ENCODE assay signal across 19 cellular contexts in the genomic region with DNA sequence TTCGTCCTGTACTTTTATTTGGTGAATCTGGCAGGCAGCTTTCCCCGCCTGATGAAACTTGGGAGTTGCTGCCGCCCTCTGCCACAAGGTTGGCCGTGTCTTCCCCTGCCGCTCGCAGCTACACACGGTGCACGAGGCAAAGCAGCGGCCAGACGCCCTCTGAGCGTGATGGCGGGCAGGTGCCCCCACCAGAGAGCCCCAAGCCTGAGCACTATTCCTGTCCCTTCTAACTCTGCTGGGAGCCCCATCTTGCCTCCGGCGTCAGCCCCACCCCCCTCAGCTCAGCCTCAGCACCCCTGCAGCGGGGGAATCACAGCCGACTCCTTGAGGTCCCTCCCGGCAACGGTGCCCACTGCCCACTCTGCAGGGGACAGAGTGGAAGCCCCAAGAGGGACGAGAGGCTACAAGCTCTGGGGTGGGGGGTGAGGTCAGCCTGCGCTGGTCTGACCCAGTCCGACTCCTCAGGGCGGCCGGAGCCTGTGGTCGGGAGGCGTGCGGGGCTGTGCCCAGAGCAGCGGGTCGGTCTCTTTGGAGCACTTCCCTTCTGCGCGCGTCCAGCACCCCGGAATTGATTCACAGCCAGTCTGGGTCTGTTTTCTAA. TPM values are rescaled to one million over a fixed set of nuclear protein-coding genes. Genes with fewer than 3 reads are reported as not detected.
A peak's percentile ranks its signal among the peaks of the same experiment; 100 is the strongest.
DNase-seq lines count a peak whose midpoint lies in the region; ATAC-seq, FAIRE-seq and TF ChIP-seq lines count a peak whose summit lies in the region.
"Had no signal": no experiment of that assay in that cellular context is flagged by ENCODE, and none has a peak within 500 bp of the region (broad histone marks: within the 10 kb centered on the region; RNA-seq: fewer than 3 reads in every experiment).

No MANE protein-coding gene starts in this region.

- peaks cover 29% of the 10 kb centered on the region for H3K4me1 Mint-ChIP-seq in GM23338
- H3K4me1 Mint-ChIP-seq: activated CD4-positive, alpha-beta memory T cell treated with anti-CD3 and anti-CD28 coated beads, Interleukin-2, amount 10 ng/mL, durations not matched to agents 7 days and 5 days had no signal

- BruUV-seq in Panc1 (replicated peaks; lab: Mats Ljungman, UMichigan), result no TSS peak

- POLR2A ChIA-PET in Panc1 (lab: Charles Lee), result no interaction called here

- no peaks in the 10 kb centered on the region for H3F3A ChIP-seq in GM23338 (replicated peaks; ENCODE audit: low read depth)

- H3K27me3 Mint-ChIP-seq in GM23338 (ENCODE audit: insufficient read depth, low read depth, poor library complexity), result peaks cover 43% of the 10 kb centered on the region
- H3K27me3 Mint-ChIP-seq: progenitor cell of endocrine pancreas had no signal

- H3K27me3 ChIP-seq in GM23338 (ENCODE audit: insufficient read depth), result peaks cover 30% of the 10 kb centered on the region
- H3K27me3 ChIP-seq in Panc1 (ENCODE audit: control insufficient read depth, insufficient read depth, low read length), result no peaks in the 10 kb centered on the region
- no peaks in the 10 kb centered on the region for H3K27me3 ChIP-seq in hepatocyte
- peaks cover 78% of the 10 kb centered on the region for H3K27me3 ChIP-seq in neutrophil
- peaks cover 8% of the 10 kb centered on the region; the same call in 1 of the 2 replicates for H3K27me3 ChIP-seq in SJCRH30
- H3K27me3 ChIP-seq: colonic mucosa had no signal

- H3K9me3 ChIP-seq in Panc1 (ENCODE audit: control insufficient read depth, insufficient read depth, low read depth, low read length) (no peaks in the 10 kb centered on the region), hepatocyte (ENCODE audit: low read depth) (no peaks in the 10 kb centered on the region), neutrophil (no peaks in the 10 kb centered on the region), SJCRH30 (replicated peaks) (no peaks in the 10 kb centered on the region)
- H3K9me3 ChIP-seq: colonic mucosa had no signal

- CTCF ChIA-PET in Panc1 (lab: Charles Lee), result no interaction called here

- H3K27ac ChIP-seq in GM23338 (ENCODE audit: low read depth) (no peak overlapping the region), Panc1 (ENCODE audit: low read length) (peak overlapping the region; percentile 90), hepatocyte (no peak overlapping the region), neutrophil (peak overlapping the region; percentile 73), SJCRH30 (no peak overlapping the region)
- H3K27ac ChIP-seq: colonic mucosa had no signal

- H3K36me3 Mint-ChIP-seq in GM23338 (ENCODE audit: low read depth), result no peaks in the 10 kb centered on the region

- no peak for TF ChIP-seq CTCF in GM23338 (conservative IDR thresholded peaks at IDR 0.05; ENCODE audit: low read depth in 2 of 2)
- no peak for TF ChIP-seq CTCF in Panc1 (IDR thresholded peaks at IDR 0.05)
- no peak for TF ChIP-seq CTCF in hepatocyte (IDR thresholded peaks at IDR 0.05; ENCODE audit: poor library complexity)
- no peak for TF ChIP-seq CTCF in neutrophil (IDR thresholded peaks at IDR 0.05)
- no peak for TF ChIP-seq CTCF in D721Med (IDR thresholded peaks at IDR 0.05; ENCODE audit: insufficient read depth, missing control alignments)

- H3K27ac Mint-ChIP-seq in GM23338, result no peak overlapping the region
- H3K27ac Mint-ChIP-seq: activated CD4-positive, alpha-beta memory T cell treated with anti-CD3 and anti-CD28 coated beads, Interleukin-2, amount 10 ng/mL, durations not matched to agents 7 days and 5 days; progenitor cell of endocrine pancreas had no signal

- 62% methylated on average over 32 of the region's 32 CpGs for WGBS in hepatocyte (ENCODE audit: low lambda C conversion rate, missing lambda C conversion rate)

- peak overlapping the region; percentile 71 for H3K4me3 Mint-ChIP-seq in GM23338
- H3K4me3 Mint-ChIP-seq: activated CD4-positive, alpha-beta memory T cell treated with anti-CD3 and anti-CD28 coated beads, Interleukin-2, amount 10 ng/mL, durations not matched to agents 7 days and 5 days had no signal

- H3K79me2 ChIP-seq in GM23338 (replicated peaks; ENCODE audit: insufficient read depth) (no peaks in the 10 kb centered on the region), hepatocyte (no peaks in the 10 kb centered on the region)

- intact Hi-C loops in Panc1 (cut with micrococcal nuclease; ENCODE audit: unreplicated experiment), result no loop called here

- ATAC-seq in GM23338, result peak; percentile 69
- no peak for ATAC-seq in Panc1
- no peak for ATAC-seq in HG02678 (IDR thresholded peaks at IDR 0.05; ENCODE audit: unreplicated experiment)

- H3K4me1 ChIP-seq in GM23338 (ENCODE audit: insufficient read depth) (no peaks in the 10 kb centered on the region; the same call in 1 of the 2 replicates), Panc1 (ENCODE audit: control insufficient read depth, insufficient read depth, low read length) (peaks cover 36% of the 10 kb centered on the region), hepatocyte (ENCODE audit: insufficient read depth) (peaks cover 8% of the 10 kb centered on the region), neutrophil (ENCODE audit: control insufficient read depth in 1 of 2, insufficient read depth in 1 of 2, low read depth in 1 of 2, low read length in 1 of 2) (peaks cover 0 to 44% of the 10 kb centered on the region in 2 experiments), SJCRH30 (no peaks in the 10 kb centered on the region)
- H3K4me1 ChIP-seq: colonic mucosa had no signal

- H2AFZ ChIP-seq in GM23338, result peak overlapping the region; percentile 99
- H2AFZ ChIP-seq in hepatocyte, result no peak overlapping the region

- H3K36me3 ChIP-seq in GM23338 (ENCODE audit: insufficient read depth) (no peaks in the 10 kb centered on the region), Panc1 (ENCODE audit: control insufficient read depth, insufficient read depth, low read length) (no peaks in the 10 kb centered on the region), hepatocyte (replicated peaks; ENCODE audit: insufficient read depth, low read depth) (no peaks in the 10 kb centered on the region), neutrophil (no peaks in the 10 kb centered on the region), SJCRH30 (no peaks in the 10 kb centered on the region)
- H3K36me3 ChIP-seq: colonic mucosa had no signal

- peak overlapping the region; percentile 88 for H3K4me2 ChIP-seq in GM23338
- peak overlapping the region; percentile 63 for H3K4me2 ChIP-seq in hepatocyte

- H3K9me2 ChIP-seq in GM23338 (ENCODE audit: insufficient read depth) (no peaks in the 10 kb centered on the region), hepatocyte (replicated peaks; ENCODE audit: insufficient read depth) (no peaks in the 10 kb centered on the region)

- FAIRE-seq in D721Med (lab: Jason Lieb, UNC), result no peak

- H4K20me1 ChIP-seq in GM23338 (replicated peaks; ENCODE audit: insufficient read depth) (no peaks in the 10 kb centered on the region), hepatocyte (ENCODE audit: insufficient read depth, poor library complexity, severe bottlenecking) (no peaks in the 10 kb centered on the region)

- in situ Hi-C loops in Panc1 (cut with HindIII; ENCODE audit: low pct_unique_long_range_greater_than_20kb, low sequenced_read_pairs), result no loop called here

- peak overlapping the region; percentile 63 for H3K4me3 ChIP-seq in GM23338
- H3K4me3 ChIP-seq in Panc1 (ENCODE audit: low read depth in 2 of 2, low read length in 2 of 2), result no peak overlapping the region
- no peak overlapping the region for H3K4me3 ChIP-seq in hepatocyte
- peak overlapping the region in 1 of 2 experiments; percentile 8 for H3K4me3 ChIP-seq in neutrophil (ENCODE audit: low read depth in 1 of 2, low read length in 1 of 2)
- no peak overlapping the region for H3K4me3 ChIP-seq in SJCRH30
- H3K4me3 ChIP-seq: colonic mucosa had no signal

- no peaks in the 10 kb centered on the region for H3K9me3 Mint-ChIP-seq in GM23338
- H3K9me3 Mint-ChIP-seq: activated CD4-positive, alpha-beta memory T cell treated with anti-CD3 and anti-CD28 coated beads, Interleukin-2, amount 10 ng/mL, durations not matched to agents 7 days and 5 days had no signal

- DNase-seq in GM23338 (ENCODE audit: low spot score) (peak; percentile 58), Panc1 (ENCODE audit: low read depth, low spot score) (no peak), hepatocyte (ENCODE audit: low spot score) (no peak), SJCRH30 (no peak), D721Med (ENCODE audit: insufficient read length, low spot score) (no peak), NCI-H2107 (lab: John Stamatoyannopoulos, UW) (no peak)
- DNase-seq: activated CD4-positive, alpha-beta memory T cell treated with anti-CD3 and anti-CD28 coated beads, Interleukin-2, amount 10 ng/mL, durations not matched to agents 7 days and 5 days; activated effector memory CD4-positive, alpha-beta T cell treated with Interleukin-2 at 50 U/mL for 16 hours; colonic mucosa; DMS 273 treated with DMSO at 0.1 percent for 48 hours; erythroblast; left cardiac atrium; NCI-H1092 treated with DMSO at 0.1 percent for 48 hours; NCI-H2227 treated with DMSO at 0.1 percent for 48 hours; SIG-M5 had no signal

TF ChIP-seq in GM23338, 12 proteins besides CTCF, POLR2A, EP300 and RAD21:
- TF ChIP-seq ZNF331 (CRISPR knock-in tag; IDR thresholded peaks at IDR 0.05; ENCODE audit: low read depth), result no peak
- TF ChIP-seq EZH2 (IDR thresholded peaks at IDR 0.05; ENCODE audit: low read depth, unreplicated experiment), result peak; percentile 53

RNA-seq across cellular contexts. Expression of gene RIPK4, which starts 41.3 kb away (rescaled TPM):
- total RNA-seq in GM23338 (2014; rRNA removed; shearing (Covaris generic)), result 9.2 and 9.9 TPM in 2 replicates
- polyA plus RNA-seq in GM23338 (2016; fragmentation: Nextera tagmentation; extraction: Ambion mirVana), result 2.5 and 2.7 TPM in 2 replicates
- 67.4 TPM for total RNA-seq in Panc1 (2021; ENCODE audit: unreplicated experiment)
- polyA plus RNA-seq in Panc1 (2012; ENCODE audit: insufficient read length), result 76.4 TPM
- 19.7 and 32.8 TPM in 2 replicates for total RNA-seq in hepatocyte
- 28.1 and 31.0 TPM in 2 replicates for polyA plus RNA-seq in hepatocyte
- total RNA-seq in SJCRH30 (2014; rRNA removed; shearing (Covaris generic)), result not detected in 2 replicates
- total RNA-seq: activated CD4-positive, alpha-beta memory T cell treated with anti-CD3 and anti-CD28 coated beads, Interleukin-2, amount 10 ng/mL, durations not matched to agents 7 days and 5 days; myocyte had no signal

Comparison
In these comparisons a context has a peak if more than half of its experiments do, and no peak if none do; other contexts are left out.
1. H3K27ac ChIP-seq: peak in Panc1 (single experiment) and neutrophil (single experiment); none in GM23338 (single experiment), hepatocyte (single experiment) and SJCRH30 (single experiment).
2. RNA of gene RIPK4, which starts 41.3 kb away (total RNA-seq): 67.4 TPM in Panc1 (single experiment), 19.7 to 32.8 TPM in hepatocyte and 9.2 to 9.9 TPM in GM23338; not detected in SJCRH30; every median in the first group is over 10 times any median in the second.